21 cellular contexts compared by ENCODE assay signal in the genomic region with DNA sequence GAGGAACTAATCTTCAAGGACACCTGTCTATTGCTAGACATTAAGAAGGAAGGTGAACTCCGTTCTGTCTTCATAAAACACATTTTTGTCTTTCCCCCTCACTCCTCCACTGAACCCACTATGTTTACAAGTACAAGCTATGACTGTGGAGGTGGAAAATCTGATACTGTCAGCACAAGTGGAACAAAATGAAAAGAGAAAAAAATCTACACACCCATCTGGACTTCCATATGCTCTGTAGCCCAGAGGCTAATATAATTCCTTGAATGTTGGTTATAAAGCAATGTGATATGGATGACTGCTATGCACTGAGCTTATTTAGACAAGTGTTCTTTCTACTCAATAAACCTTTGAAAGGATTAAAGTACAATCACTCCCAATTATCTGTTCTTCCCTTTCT.
"Had no signal": no experiment of that assay in that cellular context is flagged by ENCODE, and none has a peak within 500 bp of the region (broad histone marks: within the 10 kb centered on the region; RNA-seq: fewer than 3 reads in every experiment).

No MANE protein-coding gene starts in this region.

- H3K4me3 ChIP-seq: adrenal gland, breast epithelium, esophagus muscularis mucosa, gastroesophageal sphincter, mucosa of descending colon, psoas muscle, suprapubic skin had no signal

- H3K4me1 Mint-ChIP-seq: immature natural killer cell, memory B cell, naive B cell had no signal

- H3K4me3 Mint-ChIP-seq: dendritic cell treated with granulocyte-macrophage colony-stimulating factor and Interleukin-4, amounts not matched to agents 40 ng/mL and 50 ng/mL, for 4 days; immature natural killer cell; memory B cell; naive B cell; neural crest cell; stimulated activated naive CD8-positive, alpha-beta T cell treated with anti-CD3 and anti-CD28 coated beads, Interleukin-15, Interleukin-2, amounts not matched to agents 100 ng/mL and 50 ng/mL, for 24 hours had no signal

- DNase-seq: activated CD4-positive, alpha-beta T cell treated with anti-CD3 and anti-CD28 coated beads for 1 hour; activated gamma-delta T cell; adrenal gland; cerebellar nuclear complex; effector CD8-positive, alpha-beta T cell; immature natural killer cell; mucosa of descending colon; naive B cell; psoas muscle; right cardiac atrium; trophoblast cell; WERI-Rb-1 had no signal

- H3K9me3 ChIP-seq: adrenal gland, breast epithelium, esophagus muscularis mucosa, gastroesophageal sphincter, mucosa of descending colon, psoas muscle, suprapubic skin had no signal

- H3K27ac Mint-ChIP-seq: activated naive CD4-positive, alpha-beta T cell treated with anti-CD3 and anti-CD28 coated beads, Interleukin-2, amount 50 U/mL, for 72 hours; dendritic cell treated with granulocyte-macrophage colony-stimulating factor and Interleukin-4, amounts not matched to agents 40 ng/mL and 50 ng/mL, for 4 days; immature natural killer cell; memory B cell; naive B cell; stimulated activated naive CD8-positive, alpha-beta T cell treated with anti-CD3 and anti-CD28 coated beads, Interleukin-15, Interleukin-2, amounts not matched to agents 100 ng/mL and 50 ng/mL, for 24 hours had no signal

- H3K9me3 Mint-ChIP-seq: activated naive CD4-positive, alpha-beta T cell treated with anti-CD3 and anti-CD28 coated beads, Interleukin-2, amount 50 U/mL, for 72 hours; dendritic cell treated with granulocyte-macrophage colony-stimulating factor and Interleukin-4, amounts not matched to agents 40 ng/mL and 50 ng/mL, for 4 days; naive B cell; neural crest cell; stimulated activated naive CD8-positive, alpha-beta T cell treated with anti-CD3 and anti-CD28 coated beads, Interleukin-15, Interleukin-2, amounts not matched to agents 100 ng/mL and 50 ng/mL, for 24 hours had no signal

- H3K36me3 Mint-ChIP-seq: activated naive CD4-positive, alpha-beta T cell treated with anti-CD3 and anti-CD28 coated beads, Interleukin-2, amount 50 U/mL, for 72 hours; memory B cell; naive B cell had no signal

- H3K36me3 ChIP-seq: adrenal gland, breast epithelium, esophagus muscularis mucosa, gastroesophageal sphincter, suprapubic skin, WERI-Rb-1 had no signal

- H3K4me1 ChIP-seq: adrenal gland, breast epithelium, esophagus muscularis mucosa, gastroesophageal sphincter, psoas muscle, suprapubic skin had no signal

- H3K27me3 ChIP-seq: adrenal gland, breast epithelium, esophagus muscularis mucosa, gastroesophageal sphincter, suprapubic skin had no signal

- H3K27me3 Mint-ChIP-seq: naive B cell had no signal

- ATAC-seq: activated naive CD4-positive, alpha-beta T cell treated with anti-CD3 and anti-CD28 coated beads, Interleukin-2, amount 50 U/mL, for 72 hours; gastroesophageal sphincter; mucosa of descending colon; psoas muscle had no signal
